In genomic region chr3:9730747-9731205, GRCh38 we compare ENCODE assay signal across 9 cellular contexts. TPM values are rescaled to one million over a fixed set of nuclear protein-coding genes. Genes with fewer than 3 reads are reported as not detected.
DNase-seq lines count a peak whose midpoint lies in the region; ATAC-seq, FAIRE-seq and TF ChIP-seq lines count a peak whose summit lies in the region.
"Had no signal": no experiment of that assay in that cellular context is flagged by ENCODE, and none has a peak within 500 bp of the region (broad histone marks: within the 10 kb centered on the region; RNA-seq: fewer than 3 reads in every experiment).

No MANE protein-coding gene starts in this region.

- peaks cover 43% of the 10 kb centered on the region for H3K79me2 ChIP-seq in astrocyte (ENCODE audit: insufficient read depth, low read length)

- H2AFZ ChIP-seq in astrocyte (ENCODE audit: low read depth, low read length) = peak overlapping the region; percentile 88

- peaks cover 11% of the 10 kb centered on the region for H3K36me3 Mint-ChIP-seq in astrocyte (ENCODE audit: low read depth, unreplicated experiment)

- H4K20me1 ChIP-seq in astrocyte (ENCODE audit: insufficient read depth, low read length) = peaks cover 32% of the 10 kb centered on the region

- peak overlapping the region; percentile 85 for H3K27ac Mint-ChIP-seq in astrocyte (ENCODE audit: unreplicated experiment)

- no peak for FAIRE-seq in astrocyte (lab: Jason Lieb, UNC)
- FAIRE-seq in kidney (lab: Jason Lieb, UNC) = no peak
- FAIRE-seq: colon had no signal

- H3K27ac ChIP-seq in astrocyte (ENCODE audit: low read depth, low read length) = peak overlapping the region; percentile 66
- H3K27ac ChIP-seq in kidney (ENCODE audit: low read depth in 2 of 2, low read length in 2 of 2) = peak overlapping the region; percentile 86 to 92
- H3K27ac ChIP-seq in substantia nigra (ENCODE audit: low read depth, low read length, poor library complexity, severe bottlenecking) = peak overlapping the region; percentile 89

- no peaks in the 10 kb centered on the region for H3K9me3 ChIP-seq in astrocyte (ENCODE audit: insufficient read depth, low read depth, low read length)
- no peaks in the 10 kb centered on the region for H3K9me3 ChIP-seq in kidney (ENCODE audit: control insufficient read depth in 1 of 2, low read length in 2 of 2)

- DNase-seq in NCI-H1694 treated with DMSO at 0.1 percent for 48 hours (lab: John Stamatoyannopoulos, UW) = peak; percentile 74
- no peak for DNase-seq in NCI-H1694 (lab: John Stamatoyannopoulos, UW)
- peak; percentile 89 for DNase-seq in KG1 (lab: John Stamatoyannopoulos, UW)
- peak; percentile 61 for DNase-seq in astrocyte (ENCODE audit: low read depth)
- no peak for DNase-seq in kidney
- peak in 1 of 49 donors; percentile 86 for DNase-seq in substantia nigra (lab: John Stamatoyannopoulos, UW)
- no peak for DNase-seq in NCI-H524 (lab: John Stamatoyannopoulos, UW)

- ATAC-seq in GM21737 (IDR thresholded peaks at IDR 0.05; ENCODE audit: unreplicated experiment) = peak; percentile 32

- H3K9me3 Mint-ChIP-seq in astrocyte (ENCODE audit: unreplicated experiment) = no peaks in the 10 kb centered on the region

- H3K9ac ChIP-seq in astrocyte (ENCODE audit: low read length) (peak overlapping the region; percentile 73), kidney (ENCODE audit: low read length in 2 of 2) (peak overlapping the region; percentile 11 to 34)

- intact Hi-C loops in kidney (cut with DNase I) = no loop called here

- H3K4me1 ChIP-seq in astrocyte (ENCODE audit: insufficient read depth, low read length) = peaks cover 16% of the 10 kb centered on the region
- peaks cover 9 to 16% of the 10 kb centered on the region in 2 donors for H3K4me1 ChIP-seq in kidney (ENCODE audit: control insufficient read depth in 1 of 2, insufficient read depth in 1 of 2, low read depth in 1 of 2, low read length in 2 of 2)

- H3K27me3 ChIP-seq in astrocyte (ENCODE audit: insufficient read depth, low read length) = no peaks in the 10 kb centered on the region

- H3K36me3 ChIP-seq in astrocyte (ENCODE audit: insufficient read depth, low read length) (peaks cover 4% of the 10 kb centered on the region), kidney (ENCODE audit: control insufficient read depth in 1 of 2, insufficient read depth in 2 of 2, low read length in 2 of 2) (peaks cover 7 to 15% of the 10 kb centered on the region in 2 donors)

- H3K4me3 ChIP-seq in astrocyte (ENCODE audit: insufficient read depth, low read depth, low read length) (peak overlapping the region; percentile 66), kidney (ENCODE audit: low read length in 2 of 2) (peak overlapping the region; percentile 79 to 86)

- TF ChIP-seq CTCF in astrocyte (IDR thresholded peaks at IDR 0.05; ENCODE audit: insufficient read depth, low read depth, low read length) (no peak), kidney (IDR thresholded peaks at IDR 0.05; ENCODE audit: borderline replicate concordance, extremely low read depth, insufficient read depth) (no peak)

- peaks cover 24% of the 10 kb centered on the region for H3K4me1 Mint-ChIP-seq in astrocyte (ENCODE audit: low read depth, unreplicated experiment)

- no peaks in the 10 kb centered on the region for H3K27me3 Mint-ChIP-seq in astrocyte (ENCODE audit: low read depth, unreplicated experiment)

- H3K4me3 Mint-ChIP-seq in astrocyte (ENCODE audit: unreplicated experiment) = peak overlapping the region; percentile 87

- H3K4me2 ChIP-seq in astrocyte (ENCODE audit: low read length) = peak overlapping the region; percentile 95

RNA-seq across cellular contexts. Expression of gene BRPF1, which starts 0.8 kb away (rescaled TPM):
- total RNA-seq in astrocyte = 19.5 TPM in 2 replicates
- 22.4 TPM for total RNA-seq in kidney
- polyA plus RNA-seq in kidney (ENCODE audit: insufficient read depth, low read depth, low replicate concordance) = 6.2 TPM

RNA-seq across cellular contexts. Expression of gene OGG1, which starts 19.0 kb away (rescaled TPM):
- total RNA-seq in astrocyte (15.3 and 17.9 TPM in 2 replicates), kidney (31.1 TPM)
- 51.6 TPM for polyA plus RNA-seq in kidney (ENCODE audit: insufficient read depth, low read depth, low replicate concordance)

RNA-seq across cellular contexts. Expression of gene CPNE9, which starts 27.1 kb away (rescaled TPM):
- total RNA-seq in astrocyte (0.20 TPM in 1 of 2 replicates, not detected in the other), kidney (0.16 TPM)
- polyA plus RNA-seq in kidney (ENCODE audit: insufficient read depth, low read depth, low replicate concordance) = 0.19 TPM

RNA-seq across cellular contexts. Expression of gene CAMK1, which starts 39.0 kb away (rescaled TPM):
- total RNA-seq in astrocyte = 5.1 and 7.1 TPM in 2 replicates
- 31.2 TPM for total RNA-seq in kidney
- 52.7 TPM for polyA plus RNA-seq in kidney (ENCODE audit: insufficient read depth, low read depth, low replicate concordance)

Comparison
In these comparisons a context has a peak if more than half of its experiments do, and no peak if none do; other contexts are left out.
1. DNase-seq: peak in NCI-H1694 treated with DMSO at 0.1 percent for 48 hours (single experiment), KG1 (single experiment) and astrocyte (single experiment); none in NCI-H1694 (single experiment), kidney (single experiment) and NCI-H524 (0 of 2).
2. Peak in every context shown above with its lines, with median percentiles within 50 percentile points of each other: H3K27ac ChIP-seq.